15 cellular contexts compared by ENCODE assay signal in genomic region chr7:66790725-66791124, GRCh38. TPM values are rescaled to one million over a fixed set of nuclear protein-coding genes. Genes with fewer than 3 reads are reported as not detected.
DNase-seq lines count a peak whose midpoint lies in the region; ATAC-seq and TF ChIP-seq lines count a peak whose summit lies in the region.
"Had no signal": no experiment of that assay in that cellular context is flagged by ENCODE, and none has a peak within 500 bp of the region (broad histone marks: within the 10 kb centered on the region; RNA-seq: fewer than 3 reads in every experiment).

No MANE protein-coding gene starts in this region.

- peaks cover 26% of the 10 kb centered on the region for H3K36me3 Mint-ChIP-seq in natural killer cell treated with Interleukin-12 subunit alpha and Interleukin-12 subunit beta and Interleukin-15 and Interleukin-18, amount 100 ng/mL, for 72 hours
- H3K36me3 Mint-ChIP-seq in CD14-positive monocyte = peaks cover 72 to 91% of the 10 kb centered on the region in 2 donors

- H3K27me3 Mint-ChIP-seq in natural killer cell treated with Interleukin-12 subunit alpha and Interleukin-12 subunit beta and Interleukin-15 and Interleukin-18, amount 100 ng/mL, for 72 hours = no peaks in the 10 kb centered on the region
- H3K27me3 Mint-ChIP-seq in CD14-positive monocyte (ENCODE audit: low read depth in 3 of 3) = peaks cover 0 to 2% (median 2%) of the 10 kb centered on the region in 3 donors

- no peaks in the 10 kb centered on the region for H3K9me3 ChIP-seq in body of pancreas
- H3K9me3 ChIP-seq: BLaER1 had no signal

- H3K27ac Mint-ChIP-seq in natural killer cell treated with Interleukin-12 subunit alpha and Interleukin-12 subunit beta and Interleukin-15 and Interleukin-18, amount 100 ng/mL, for 72 hours = peak overlapping the region; percentile 66 to 82
- H3K27ac Mint-ChIP-seq in CD14-positive monocyte = no peak overlapping the region
- H3K27ac Mint-ChIP-seq: CD8-positive, alpha-beta T cell; H9 had no signal

- H3K27ac ChIP-seq in body of pancreas = no peak overlapping the region
- H3K27ac ChIP-seq: BLaER1 had no signal

- intact Hi-C loops in body of pancreas (cut with DNase I) (no loop called here), CD14-positive monocyte (cut with micrococcal nuclease) (no loop called here)

- DNase-seq in body of pancreas = no peak
- DNase-seq in fibroblast of mammary gland (ENCODE audit: low read depth) = peak; percentile 22
- no peak for DNase-seq in natural killer cell treated with Interleukin-12 subunit alpha and Interleukin-12 subunit beta and Interleukin-15 and Interleukin-18, amount 100 ng/mL, for 72 hours (ENCODE audit: low spot score)
- DNase-seq in CD14-positive monocyte (ENCODE audit: low spot score) = no peak
- DNase-seq in MV-4-11 (lab: John Stamatoyannopoulos, UW) = no peak
- no peak for DNase-seq in activated naive CD4-positive, alpha-beta T cell (lab: John Stamatoyannopoulos, UW)
- DNase-seq: 8988T, Calu3, DMS79 treated with DMSO at 0.1 percent for 48 hours, GF-D8, H9 had no signal

- ATAC-seq in body of pancreas = peak; percentile 56
- ATAC-seq in natural killer cell treated with Interleukin-12 subunit alpha and Interleukin-12 subunit beta and Interleukin-15 and Interleukin-18, amount 100 ng/mL, for 72 hours = no peak
- no peak for ATAC-seq in HG02840 (IDR thresholded peaks at IDR 0.05; ENCODE audit: low FRiP score, unreplicated experiment)
- ATAC-seq: CD8-positive, alpha-beta T cell; HepG2 had no signal

- peaks cover 6 to 13% of the 10 kb centered on the region in 2 donors for H3K36me3 ChIP-seq in body of pancreas (replicated peaks in 1 of 2; ENCODE audit: insufficient read depth in 1 of 2, low read depth in 2 of 2)

- no peak for TF ChIP-seq POLR2A in body of pancreas (IDR thresholded peaks at IDR 0.05)

- WGBS in body of pancreas, 2 donors = 94 to 96% methylated on average over 3 of the region's 3 CpGs

- H3K27me3 ChIP-seq in body of pancreas = no peaks in the 10 kb centered on the region
- H3K27me3 ChIP-seq: BLaER1 had no signal

- H3K4me3 ChIP-seq in body of pancreas (no peak overlapping the region), fibroblast of mammary gland (ENCODE audit: control insufficient read depth, low read depth, low read length) (no peak overlapping the region)
- H3K4me3 ChIP-seq: BLaER1 had no signal

- H3K4me3 Mint-ChIP-seq in natural killer cell treated with Interleukin-12 subunit alpha and Interleukin-12 subunit beta and Interleukin-15 and Interleukin-18, amount 100 ng/mL, for 72 hours = peak overlapping the region; percentile 16
- H3K4me3 Mint-ChIP-seq in CD14-positive monocyte = no peak overlapping the region
- H3K4me3 Mint-ChIP-seq: CD8-positive, alpha-beta T cell; H9 had no signal

- H3K4me1 Mint-ChIP-seq in natural killer cell treated with Interleukin-12 subunit alpha and Interleukin-12 subunit beta and Interleukin-15 and Interleukin-18, amount 100 ng/mL, for 72 hours (ENCODE audit: low read depth in 2 of 2) = peaks cover 28 to 37% of the 10 kb centered on the region in 2 donors
- no peaks in the 10 kb centered on the region for H3K4me1 Mint-ChIP-seq in CD14-positive monocyte
- H3K4me1 Mint-ChIP-seq: H9 had no signal

- H3K9me3 Mint-ChIP-seq in natural killer cell treated with Interleukin-12 subunit alpha and Interleukin-12 subunit beta and Interleukin-15 and Interleukin-18, amount 100 ng/mL, for 72 hours = no peaks in the 10 kb centered on the region
- peaks cover 0 to 3% (median 0%) of the 10 kb centered on the region in 7 donors for H3K9me3 Mint-ChIP-seq in CD14-positive monocyte
- H3K9me3 Mint-ChIP-seq: CD8-positive, alpha-beta T cell; H9 had no signal

- no peaks in the 10 kb centered on the region for H3K4me1 ChIP-seq in body of pancreas
- H3K4me1 ChIP-seq: BLaER1 had no signal

- TF ChIP-seq CTCF in body of pancreas (IDR thresholded peaks at IDR 0.05) (no peak), fibroblast of mammary gland (conservative IDR thresholded peaks at IDR 0.05; ENCODE audit: control insufficient read depth, insufficient read depth, low read depth, low read length) (no peak), CD14-positive monocyte (IDR thresholded peaks at IDR 0.05) (no peak)

RNA-seq across cellular contexts. Expression of gene RABGEF1, which starts 50.2 kb away (rescaled TPM):
- total RNA-seq in body of pancreas = 10 to 100 TPM; 21.8 to 28.3 TPM
- 10 to 100 TPM; 33.2 to 44.8 TPM for total RNA-seq in natural killer cell treated with Interleukin-12 subunit alpha and Interleukin-12 subunit beta and Interleukin-15 and Interleukin-18, amount 100 ng/mL, for 72 hours
- polyA plus RNA-seq in CD14-positive monocyte = 10 to 100 TPM; 13.6 to 17.3 TPM

Comparison
In these comparisons a context has a peak if more than half of its experiments do, and no peak if none do; other contexts are left out.
1. H3K27ac Mint-ChIP-seq: peak in natural killer cell treated with Interleukin-12 subunit alpha and Interleukin-12 subunit beta and Interleukin-15 and Interleukin-18, amount 100 ng/mL, for 72 hours (2 of 2); none in CD14-positive monocyte (0 of 7).